ENCODE assay signal across 12 cellular contexts in genomic region chr1:225897595-225898514, GRCh38. TPM values are rescaled to one million over a fixed set of nuclear protein-coding genes. Genes with fewer than 3 reads are reported as not detected.
DNase-seq lines count a peak whose midpoint lies in the region; ATAC-seq and TF ChIP-seq lines count a peak whose summit lies in the region.
"Had no signal": no experiment of that assay in that cellular context is flagged by ENCODE, and none has a peak within 500 bp of the region (broad histone marks: within the 10 kb centered on the region; RNA-seq: fewer than 3 reads in every experiment).

No MANE protein-coding gene starts in this region.

- H3K27me3 Mint-ChIP-seq in activated naive CD4-positive, alpha-beta T cell treated with anti-CD3 and anti-CD28 coated beads for 36 hours (ENCODE audit: low read depth) = no peaks in the 10 kb centered on the region
- no peaks in the 10 kb centered on the region for H3K27me3 Mint-ChIP-seq in central memory CD8-positive, alpha-beta T cell

- no peaks in the 10 kb centered on the region for H3K9me2 ChIP-seq in OCI-LY7 (ENCODE audit: insufficient read depth, low read length)

- CTCF ChIA-PET in activated naive CD4-positive, alpha-beta T cell treated with anti-CD3 and anti-CD28 coated beads for 36 hours (lab: Charles Lee) = interaction anchor here (0.7 to 4.8 kb wide), 9 partner anchors 11 to 425 kb away, joined by 3 to 22 read pairs (median 4); partner anchors contain the start of genes SRP9 and TMEM63A
- CTCF ChIA-PET in OCI-LY7 (lab: Charles Lee; ENCODE audit: unreplicated experiment) = interaction anchor here (0.5 to 1.3 kb wide), 2 partner anchors 9 to 39 kb away, joined by 3 read pairs; partner anchors contain the start of gene LEFTY1

- intact Hi-C loops in activated naive CD4-positive, alpha-beta T cell treated with anti-CD3 and anti-CD28 coated beads for 36 hours (cut with micrococcal nuclease) = loop anchor here (1.0 to 5.0 kb wide), 7 partner anchors 17 to 1276 kb away; partner anchors contain the start of genes PYCR2, SDE2 and SRP9
- intact Hi-C loops in OCI-LY7 (cut with micrococcal nuclease; ENCODE audit: unreplicated experiment) = loop anchor here (1.0 kb wide), 1 partner anchor 16 kb away; the partner anchor contains the start of gene TMEM63A

- H3K36me3 ChIP-seq in OCI-LY7 (ENCODE audit: insufficient read depth, low read length) (no peaks in the 10 kb centered on the region), thymus (ENCODE audit: control insufficient read depth, insufficient read depth) (no peaks in the 10 kb centered on the region)
- H3K36me3 ChIP-seq: heart right ventricle, neural progenitor cell had no signal

- ATAC-seq in central memory CD8-positive, alpha-beta T cell (replicated peaks; ENCODE audit: extremely low read depth, poor library complexity, severe bottlenecking) = peak; percentile 52
- ATAC-seq in GM18519 (IDR thresholded peaks at IDR 0.05; ENCODE audit: low FRiP score, unreplicated experiment) = no peak

- peak overlapping the region; percentile 92 for H3K27ac Mint-ChIP-seq in activated naive CD4-positive, alpha-beta T cell treated with anti-CD3 and anti-CD28 coated beads for 36 hours
- H3K27ac Mint-ChIP-seq in central memory CD8-positive, alpha-beta T cell (ENCODE audit: low read depth) = peak overlapping the region; percentile 98
- H3K27ac Mint-ChIP-seq: neural progenitor cell had no signal

- H3K9me3 Mint-ChIP-seq in activated naive CD4-positive, alpha-beta T cell treated with anti-CD3 and anti-CD28 coated beads for 36 hours = no peaks in the 10 kb centered on the region
- no peaks in the 10 kb centered on the region for H3K9me3 Mint-ChIP-seq in central memory CD8-positive, alpha-beta T cell
- H3K9me3 Mint-ChIP-seq: neural progenitor cell had no signal

- H3K27ac ChIP-seq in OCI-LY7 (ENCODE audit: low read depth, low read length, poor library complexity, severe bottlenecking) = peak overlapping the region; percentile 59
- H3K27ac ChIP-seq in thymus (ENCODE audit: low read depth) = peak overlapping the region; percentile 91
- H3K27ac ChIP-seq: neural progenitor cell had no signal

- H3K4me1 ChIP-seq in OCI-LY7 (ENCODE audit: insufficient read depth, low read length, poor library complexity, severe bottlenecking) = peaks cover 32% of the 10 kb centered on the region
- H3K4me1 ChIP-seq in thymus (ENCODE audit: control insufficient read depth, insufficient read depth, low read length) = peaks cover 20% of the 10 kb centered on the region

- no peak for TF ChIP-seq CTCF in OCI-LY7 (conservative IDR thresholded peaks at IDR 0.05; ENCODE audit: low read length)

- no peaks in the 10 kb centered on the region for H3K27me3 ChIP-seq in thymus (ENCODE audit: control insufficient read depth, insufficient read depth)
- H3K27me3 ChIP-seq: heart right ventricle, neural progenitor cell had no signal

- H3K4me3 Mint-ChIP-seq in activated naive CD4-positive, alpha-beta T cell treated with anti-CD3 and anti-CD28 coated beads for 36 hours = peak overlapping the region; percentile 15
- H3K4me3 Mint-ChIP-seq in central memory CD8-positive, alpha-beta T cell = peak overlapping the region; percentile 71
- H3K4me3 Mint-ChIP-seq: neural progenitor cell had no signal

- H3K4me2 ChIP-seq in OCI-LY7 (ENCODE audit: low read length) = peak overlapping the region; percentile 77

- no peaks in the 10 kb centered on the region for H3K9me3 ChIP-seq in OCI-LY7 (ENCODE audit: low read length)
- no peaks in the 10 kb centered on the region for H3K9me3 ChIP-seq in thymus (ENCODE audit: control insufficient read depth)
- H3K9me3 ChIP-seq: heart right ventricle had no signal

- H3K79me2 ChIP-seq in OCI-LY7 (ENCODE audit: insufficient read depth, low read depth, low read length) = no peaks in the 10 kb centered on the region

- H3K4me1 Mint-ChIP-seq in activated naive CD4-positive, alpha-beta T cell treated with anti-CD3 and anti-CD28 coated beads for 36 hours (ENCODE audit: low read depth) = peaks cover 41% of the 10 kb centered on the region
- peaks cover 37% of the 10 kb centered on the region for H3K4me1 Mint-ChIP-seq in central memory CD8-positive, alpha-beta T cell

- DNase-seq in activated naive CD4-positive, alpha-beta T cell treated with anti-CD3 and anti-CD28 coated beads for 36 hours = peak; percentile 31
- DNase-seq in activated naive CD4-positive, alpha-beta T cell treated with anti-CD3 and anti-CD28 coated beads, Interleukin-2, amount 50 U/mL, for 16 hours = no peak
- DNase-seq in OCI-LY7 (ENCODE audit: low spot score) (peak; percentile 78), GM03348 (ENCODE audit: low spot score) (no peak), AG08395 (ENCODE audit: low spot score) (no peak)
- no peak for DNase-seq in central memory CD8-positive, alpha-beta T cell (ENCODE audit: low spot score in 2 of 2)
- DNase-seq: C1 segment of cervical spinal cord, cortex of kidney, heart right ventricle had no signal

- 82% methylated on average over 19 of the region's 19 CpGs for WGBS in thymus

- peak overlapping the region; percentile 87 for H2AFZ ChIP-seq in OCI-LY7 (ENCODE audit: low read length)
- H2AFZ ChIP-seq: neural progenitor cell had no signal

- POLR2A ChIA-PET in OCI-LY7 (lab: Charles Lee) = interaction anchor here (0.6 to 5.0 kb wide), 16 partner anchors 9 to 541 kb away, joined by 3 to 35 read pairs (median 4); partner anchors contain the start of genes LEFTY2, PYCR2, SRP9 and TMEM63A

- H3K36me3 Mint-ChIP-seq in activated naive CD4-positive, alpha-beta T cell treated with anti-CD3 and anti-CD28 coated beads for 36 hours (ENCODE audit: low read depth) = no peaks in the 10 kb centered on the region
- peaks cover 7% of the 10 kb centered on the region for H3K36me3 Mint-ChIP-seq in central memory CD8-positive, alpha-beta T cell (ENCODE audit: insufficient read depth)
- H3K36me3 Mint-ChIP-seq: neural progenitor cell had no signal

- BruUV-seq in OCI-LY7 (replicated peaks; lab: Mats Ljungman, UMichigan) = no TSS peak

- H3K4me3 ChIP-seq in OCI-LY7 (ENCODE audit: low read depth, low read length, poor library complexity, severe bottlenecking) (peak overlapping the region; percentile 53), thymus (ENCODE audit: low read length) (no peak overlapping the region)
- H3K4me3 ChIP-seq: heart right ventricle, neural progenitor cell had no signal

- H4K20me1 ChIP-seq in OCI-LY7 (ENCODE audit: insufficient read depth, low read length) = no peaks in the 10 kb centered on the region

RNA-seq across cellular contexts. Expression of gene LEFTY1, which starts 8.9 kb away (rescaled TPM):
- under 1 TPM in 1 of 2 experiments, not detected in 1; 0.22 TPM for total RNA-seq in activated naive CD4-positive, alpha-beta T cell treated with anti-CD3 and anti-CD28 coated beads for 36 hours
- 0.09 TPM in 1 of 2 replicates, not detected in the other for total RNA-seq in OCI-LY7 (2014; rRNA removed; shearing (Covaris generic))
- total RNA-seq in OCI-LY7 (2022) = 0.44 and 1.0 TPM in 2 replicates
- polyA plus RNA-seq in thymus = 1.2 TPM

RNA-seq across cellular contexts. Expression of gene TMEM63A, which starts 15.7 kb away (rescaled TPM):
- total RNA-seq in activated naive CD4-positive, alpha-beta T cell treated with anti-CD3 and anti-CD28 coated beads for 36 hours = 10 to 100 TPM; 34.3 to 34.7 TPM
- total RNA-seq in OCI-LY7 (2014; rRNA removed; shearing (Covaris generic)) = 20.9 and 21.0 TPM in 2 replicates
- 46.5 and 53.3 TPM in 2 replicates for total RNA-seq in OCI-LY7 (2022)
- polyA plus RNA-seq in thymus = 38.8 TPM

RNA-seq across cellular contexts. Expression of gene PYCR2, which starts 26.2 kb away (rescaled TPM):
- 100 to 1,000 TPM; 143 to 149 TPM for total RNA-seq in activated naive CD4-positive, alpha-beta T cell treated with anti-CD3 and anti-CD28 coated beads for 36 hours
- total RNA-seq in OCI-LY7 (2014; rRNA removed; shearing (Covaris generic)) = 120 and 136 TPM in 2 replicates
- 153 and 181 TPM in 2 replicates for total RNA-seq in OCI-LY7 (2022)
- polyA plus RNA-seq in thymus = 80.7 TPM

RNA-seq across cellular contexts. Expression of gene LEFTY2, which starts 43.2 kb away (rescaled TPM):
- under 1 TPM in 1 of 2 experiments, not detected in 1; 0.10 TPM for total RNA-seq in activated naive CD4-positive, alpha-beta T cell treated with anti-CD3 and anti-CD28 coated beads for 36 hours
- total RNA-seq in OCI-LY7 (2014; rRNA removed; shearing (Covaris generic)) = 3.8 and 4.8 TPM in 2 replicates
- 4.3 and 7.3 TPM in 2 replicates for total RNA-seq in OCI-LY7 (2022)
- polyA plus RNA-seq in thymus = 1.5 TPM

Comparison
In these comparisons a context has a peak if more than half of its experiments do, and no peak if none do; other contexts are left out.
1. DNase-seq: peak in activated naive CD4-positive, alpha-beta T cell treated with anti-CD3 and anti-CD28 coated beads for 36 hours (single experiment) and OCI-LY7 (single experiment); none in activated naive CD4-positive, alpha-beta T cell treated with anti-CD3 and anti-CD28 coated beads, Interleukin-2, amount 50 U/mL, for 16 hours (single experiment), central memory CD8-positive, alpha-beta T cell (0 of 2), GM03348 (single experiment) and AG08395 (single experiment).